In genomic region chr1:94284481-94284880, GRCh38 we compare ENCODE assay signal across 13 cellular contexts. TPM values are rescaled to one million over a fixed set of nuclear protein-coding genes. Genes with fewer than 3 reads are reported as not detected.
DNase-seq lines count a peak whose midpoint lies in the region; ATAC-seq, FAIRE-seq and TF ChIP-seq lines count a peak whose summit lies in the region.
"Had no signal": no experiment of that assay in that cellular context is flagged by ENCODE, and none has a peak within 500 bp of the region (broad histone marks: within the 10 kb centered on the region; RNA-seq: fewer than 3 reads in every experiment).

No MANE protein-coding gene starts in this region.

- H3K36me3 ChIP-seq in GM12878 (ENCODE audit: control insufficient read depth in 2 of 2, insufficient read depth in 2 of 2, low read length in 1 of 2) = no peaks in the 10 kb centered on the region
- H3K36me3 ChIP-seq in Karpas-422 (ENCODE audit: insufficient read depth, low read length) = no peaks in the 10 kb centered on the region
- H3K36me3 ChIP-seq: tibial nerve had no signal

- 3% methylated on average over 2 of the region's 2 CpGs for WGBS in GM12878 (ENCODE audit: insufficient coverage, insufficient replicate concordance, low lambda C conversion rate, missing lambda C conversion rate)

- TF ChIP-seq CTCF in GM12878 (IDR thresholded peaks at IDR 0.05 in 2 of 3, conservative IDR thresholded peaks at IDR 0.05 in 1 of 3; ENCODE audit: control insufficient read depth in 2 of 3, extremely low read depth in 1 of 3, insufficient read depth in 1 of 3, low read depth in 3 of 3, low read length in 3 of 3) = no peak

- ATAC-seq in GM21423 (IDR thresholded peaks at IDR 0.05; ENCODE audit: unreplicated experiment) = peak; percentile 59
- ATAC-seq in HG03280 (IDR thresholded peaks at IDR 0.05; ENCODE audit: unreplicated experiment) = peak; percentile 97
- peak; percentile 64; the same call in 2 of the 3 replicates for ATAC-seq in GM12878
- ATAC-seq: activated CD4-positive, alpha-beta T cell treated with anti-CD3 and anti-CD28 coated beads for 36 hours; naive thymus-derived CD8-positive, alpha-beta T cell had no signal

- POLR2A ChIA-PET in GM12878 (lab: Charles Lee) = no interaction called here

- H3K4me1 ChIP-seq in GM12878 (ENCODE audit: control insufficient read depth, insufficient read depth, low read length) = peaks cover 4% of the 10 kb centered on the region; the same call in 1 of the 2 replicates
- no peaks in the 10 kb centered on the region for H3K4me1 ChIP-seq in Karpas-422 (ENCODE audit: low read length)

- peak; percentile 27 for FAIRE-seq in GM12892 (lab: Jason Lieb, UNC)
- peak; percentile 56 for FAIRE-seq in GM12878 (lab: Jason Lieb, UNC)

- in situ Hi-C loops in GM12878 (cut with MboI) = no loop called here

- H3K4me3 ChIP-seq in GM12878 (no peak overlapping the region), Karpas-422 (ENCODE audit: low read length) (no peak overlapping the region)
- H3K4me3 ChIP-seq: tibial nerve had no signal

- no peak for TF ChIP-seq RAD21 in GM12878 (IDR thresholded peaks at IDR 0.05; ENCODE audit: insufficient read depth, low read depth, low read length)

- no peak for TF ChIP-seq EP300 in GM12878 (IDR thresholded peaks at IDR 0.05; ENCODE audit: borderline replicate concordance in 1 of 2, control insufficient read depth in 1 of 2, low read depth in 2 of 2, low read length in 2 of 2)

- H3K9me3 ChIP-seq in GM12878 (replicated peaks; ENCODE audit: control insufficient read depth, insufficient read depth, low read length) (no peaks in the 10 kb centered on the region), Karpas-422 (ENCODE audit: low read length) (no peaks in the 10 kb centered on the region)
- H3K9me3 ChIP-seq: tibial nerve had no signal

- BruUV-seq in GM12878 (replicated peaks; lab: Mats Ljungman, UMichigan) = no TSS peak

- TF ChIP-seq POLR2A in GM12892 (IDR thresholded peaks at IDR 0.05; ENCODE audit: low read depth, low read length) = no peak
- no peak for TF ChIP-seq POLR2A in GM12878 (IDR thresholded peaks at IDR 0.05; ENCODE audit: low read depth, low read length)

- no peaks in the 10 kb centered on the region for H4K20me1 ChIP-seq in GM12878 (ENCODE audit: control insufficient read depth, insufficient read depth)
- no peaks in the 10 kb centered on the region for H4K20me1 ChIP-seq in Karpas-422 (ENCODE audit: insufficient read depth, low read depth, low read length)

- intact Hi-C loops in GM12878 (cut with micrococcal nuclease; ENCODE audit: unreplicated experiment) = no loop called here

- DNase-seq in GM12892 (ENCODE audit: insufficient read length) = no peak
- no peak for DNase-seq in GM12878 (ENCODE audit: low read depth, low spot score)
- no peak for DNase-seq in Karpas-422
- no peak for DNase-seq in SW 1271 (lab: John Stamatoyannopoulos, UW)
- no peak for DNase-seq in Ammon's horn (ENCODE audit: low spot score)
- no peak for DNase-seq in substantia nigra (lab: John Stamatoyannopoulos, UW)
- DNase-seq: activated CD4-positive, alpha-beta T cell treated with anti-CD3 and anti-CD28 coated beads for 36 hours; kidney glomerular epithelial cell; naive thymus-derived CD8-positive, alpha-beta T cell; NCI-H524 treated with DMSO at 0.1 percent for 48 hours had no signal

- H2AFZ ChIP-seq in GM12878 (ENCODE audit: control insufficient read depth, low read depth, low read length) (no peak overlapping the region), Karpas-422 (ENCODE audit: low read length) (no peak overlapping the region)

- H3K9ac ChIP-seq in GM12878 (ENCODE audit: control insufficient read depth, insufficient read depth, low read length) = no peak overlapping the region
- no peak overlapping the region for H3K9ac ChIP-seq in Karpas-422 (ENCODE audit: low read length)

- no peak overlapping the region for H3K27ac ChIP-seq in GM12878 (ENCODE audit: control insufficient read depth, insufficient read depth)
- H3K27ac ChIP-seq in Karpas-422 (ENCODE audit: low read length) = no peak overlapping the region
- H3K27ac ChIP-seq in substantia nigra (ENCODE audit: low read depth, low read length, poor library complexity, severe bottlenecking) = no peak overlapping the region
- H3K27ac ChIP-seq: tibial nerve had no signal

- RAD21 ChIA-PET in GM12878 (lab: Charles Lee; ENCODE audit: unreplicated experiment) = no interaction called here

- H3K9me2 ChIP-seq in Karpas-422 (replicated peaks; ENCODE audit: insufficient read depth, low read length) = no peaks in the 10 kb centered on the region

- H3K4me2 ChIP-seq in GM12878 (ENCODE audit: control insufficient read depth, insufficient read depth) (no peak overlapping the region), Karpas-422 (ENCODE audit: low read depth, low read length, poor library complexity, severe bottlenecking) (no peak overlapping the region)

- SMC1A ChIA-PET in GM12878 (lab: Charles Lee; ENCODE audit: uncharacterized antibody, unreplicated experiment) = interaction anchor here (1.0 kb wide), 1 partner anchor 51 kb away, joined by 3 read pairs; no protein-coding TSS in a partner anchor

- CTCF ChIA-PET in GM12878 (lab: Yijun Ruan, JAX) = no interaction called here

- H3K27me3 ChIP-seq in GM12878 (replicated peaks in 1 of 2; ENCODE audit: control insufficient read depth in 2 of 2, insufficient read depth in 2 of 2, low read length in 1 of 2) (no peaks in the 10 kb centered on the region; a peak in 1 of 4 replicates), Karpas-422 (ENCODE audit: low read length) (no peaks in the 10 kb centered on the region)
- H3K27me3 ChIP-seq: tibial nerve had no signal

- H3K79me2 ChIP-seq in GM12878 (ENCODE audit: control insufficient read depth, insufficient read depth, low read length) (no peaks in the 10 kb centered on the region), Karpas-422 (ENCODE audit: low read length) (no peaks in the 10 kb centered on the region)

TF ChIP-seq in GM12878, 131 proteins besides CTCF, POLR2A, EP300 and RAD21:
- TF ChIP-seq NR2C1 (IDR thresholded peaks at IDR 0.05) (no peak), ZNF384 (IDR thresholded peaks at IDR 0.05; ENCODE audit: borderline replicate concordance, low read depth, low read length) (no peak), RUNX3 (IDR thresholded peaks at IDR 0.05; ENCODE audit: low read length) (peak; percentile 83), ZNF274 (IDR thresholded peaks at IDR 0.05; ENCODE audit: insufficient read depth, insufficient read length) (no peak), ZZZ3 (IDR thresholded peaks at IDR 0.05; ENCODE audit: control insufficient read depth, insufficient read length, low read depth) (no peak)

RNA-seq across cellular contexts. Expression of gene ARHGAP29, which starts 47.1 kb away (rescaled TPM):
- 0.34 TPM for polyA plus RNA-seq in GM12892 (2012; ENCODE audit: missing spikeins)
- total RNA-seq in GM12878 (2013; cell fraction: nucleolus; rRNA removed) = not detected in 2 replicates
- under 0.01 TPM in 2 replicates for total RNA-seq in GM12878 (2014; rRNA removed)
- total RNA-seq in GM12878 (2014; rRNA removed; fragmentation: Illumina TruSeq; extraction: Trizol) = 0.05 TPM in 1 of 2 replicates, not detected in the other
- total RNA-seq in GM12878 (2021) = 0.18 and 0.24 TPM in 2 replicates
- 0.04 TPM for polyA plus RNA-seq in GM12878 (2011; ENCODE audit: low read depth)
- not detected in 2 replicates for polyA plus RNA-seq in GM12878 (2011; rRNA removed)
- not detected in 2 replicates for polyA plus RNA-seq in GM12878 (2011; cell fraction: cytosol; rRNA removed)
- polyA plus RNA-seq in GM12878 (2011; cell fraction: nucleus; rRNA removed) = not detected in 2 replicates
- 0.08 TPM in 1 of 2 replicates, not detected in the other for polyA plus RNA-seq in GM12878 (2012)
- 0.06 TPM in 2 replicates for polyA plus RNA-seq in GM12878 (2014; fragmentation: Illumina TruSeq; extraction: Trizol)
- under 1 TPM in 1 of 2 experiments, not detected in 1; 0.02 TPM for polyA plus RNA-seq in GM12878 (2014; fragmentation: Nextera tagmentation; extraction: Ambion mirVana)
- 0.03 TPM in 1 of 2 replicates, not detected in the other for polyA plus RNA-seq in GM12878 (2014; rRNA removed)
- polyA plus RNA-seq in GM12878 (2016; fragmentation: Nextera tagmentation; extraction: Ambion mirVana) = under 1 TPM; 0.14 to 0.43 TPM
- not detected in 2 replicates for polyA minus RNA-seq in GM12878 (2011; rRNA and poly(A)+ RNA removed)
- polyA minus RNA-seq in GM12878 (2011; cell fraction: cytosol; rRNA and poly(A)+ RNA removed) = not detected in 2 replicates
- polyA minus RNA-seq in GM12878 (2011; cell fraction: nucleus; rRNA and poly(A)+ RNA removed) = under 0.01 TPM in 1 of 2 replicates, not detected in the other
- 0.04 and 0.48 TPM in 2 replicates for total RNA-seq in Karpas-422 (2014; rRNA removed; shearing (Covaris generic); ENCODE audit: low replicate concordance)
- total RNA-seq: naive thymus-derived CD8-positive, alpha-beta T cell had no signal
- polyA plus RNA-seq: naive thymus-derived CD8-positive, alpha-beta T cell had no signal
